ENCODE assay signal across 8 cellular contexts in the genomic region with DNA sequence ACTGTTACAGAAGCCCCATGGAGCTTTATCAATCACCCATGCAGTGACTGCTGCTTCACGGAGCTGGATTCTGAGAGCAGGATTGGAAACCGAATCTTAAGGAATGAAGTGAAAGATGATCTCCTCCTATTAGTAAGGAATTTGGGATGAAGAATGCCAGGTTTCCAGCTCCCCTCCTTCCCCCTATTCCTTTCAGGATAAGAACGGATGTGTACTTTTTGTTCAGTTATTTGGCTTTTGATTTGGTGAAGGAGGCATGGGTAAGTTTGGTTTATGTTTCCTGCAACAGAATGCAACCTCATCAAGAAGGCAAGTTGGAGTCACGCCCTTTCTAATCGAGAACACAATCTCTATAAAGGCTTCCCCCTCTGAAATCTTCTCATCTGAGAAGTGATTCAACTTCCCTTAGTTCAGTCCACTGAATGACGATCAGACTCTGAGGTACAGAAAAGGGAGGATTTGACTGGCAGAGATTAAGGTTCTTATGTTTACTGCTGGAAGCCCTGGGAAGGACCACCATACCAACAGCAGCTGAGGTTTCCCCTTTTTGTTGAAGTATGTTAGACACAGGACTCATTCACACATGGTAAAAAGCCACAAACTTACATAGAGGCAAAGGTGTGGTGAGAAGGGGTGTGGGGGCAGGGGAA. TPM values are rescaled to one million over a fixed set of nuclear protein-coding genes. Genes with fewer than 3 reads are reported as not detected.
DNase-seq lines count a peak whose midpoint lies in the region; ATAC-seq and TF ChIP-seq lines count a peak whose summit lies in the region.

No MANE protein-coding gene starts in this region.

- no peak for TF ChIP-seq CTCF in fibroblast of villous mesenchyme (IDR thresholded peaks at IDR 0.05; ENCODE audit: insufficient read depth, low read depth, low read length)

- peak overlapping the region; percentile 23 for H3K4me3 ChIP-seq in fibroblast of villous mesenchyme (ENCODE audit: low read depth, low read length)

- peak overlapping the region; percentile 52 for H3K27ac Mint-ChIP-seq in stimulated activated effector memory CD8-positive, alpha-beta T cell treated with anti-CD3 and anti-CD28 coated beads, Interleukin-12 subunit alpha, Interleukin-12 subunit beta, amount 100 ng/mL, for 72 hours

- H3K4me1 Mint-ChIP-seq in stimulated activated effector memory CD8-positive, alpha-beta T cell treated with anti-CD3 and anti-CD28 coated beads, Interleukin-12 subunit alpha, Interleukin-12 subunit beta, amount 100 ng/mL, for 72 hours = peaks cover 83% of the 10 kb centered on the region

- peak; percentile 11 for DNase-seq in activated CD4-positive, alpha-beta T cell treated with anti-CD3 and anti-CD28 coated beads for 48 hours
- no peak for DNase-seq in activated CD4-positive, alpha-beta T cell treated with anti-CD3 and anti-CD28 coated beads for 1 hour
- peak; percentile 19 for DNase-seq in activated CD4-positive, alpha-beta T cell treated with anti-CD3 and anti-CD28 coated beads, Interleukin-2, amount 50 U/mL, for 1 hour
- peak; percentile 87 for DNase-seq in fibroblast of villous mesenchyme (ENCODE audit: low read depth)
- peak in 1 of 2 donors; percentile 58 for DNase-seq in stimulated activated effector memory CD8-positive, alpha-beta T cell treated with anti-CD3 and anti-CD28 coated beads, Interleukin-12 subunit alpha, Interleukin-12 subunit beta, amount 100 ng/mL, for 72 hours (ENCODE audit: low spot score in 2 of 2)
- DNase-seq in stimulated activated CD4-positive, alpha-beta T cell treated with anti-CD3 and anti-CD28 coated beads, Interleukin-4, amount 100 ng/mL, for 4 hours = no peak

- H3K9me3 Mint-ChIP-seq in stimulated activated effector memory CD8-positive, alpha-beta T cell treated with anti-CD3 and anti-CD28 coated beads, Interleukin-12 subunit alpha, Interleukin-12 subunit beta, amount 100 ng/mL, for 72 hours = no peaks in the 10 kb centered on the region

- peaks cover 35% of the 10 kb centered on the region for H3K36me3 Mint-ChIP-seq in stimulated activated effector memory CD8-positive, alpha-beta T cell treated with anti-CD3 and anti-CD28 coated beads, Interleukin-12 subunit alpha, Interleukin-12 subunit beta, amount 100 ng/mL, for 72 hours

- peak overlapping the region; percentile 61 for H3K4me3 Mint-ChIP-seq in stimulated activated effector memory CD8-positive, alpha-beta T cell treated with anti-CD3 and anti-CD28 coated beads, Interleukin-12 subunit alpha, Interleukin-12 subunit beta, amount 100 ng/mL, for 72 hours

- peak; percentile 92 for ATAC-seq in stimulated activated effector memory CD8-positive, alpha-beta T cell treated with anti-CD3 and anti-CD28 coated beads, Interleukin-12 subunit alpha, Interleukin-12 subunit beta, amount 100 ng/mL, for 72 hours
- ATAC-seq in GM21786 (IDR thresholded peaks at IDR 0.05; ENCODE audit: unreplicated experiment) = no peak
- ATAC-seq in GM19397 (IDR thresholded peaks at IDR 0.05; ENCODE audit: unreplicated experiment) = no peak

RNA-seq across cellular contexts. Expression of a gene that starts 5.5 kb away (rescaled TPM):
- 45.4 and 48.4 TPM in 2 replicates for total RNA-seq in fibroblast of villous mesenchyme

Comparison
In these comparisons a context has a peak if more than half of its experiments do, and no peak if none do; other contexts are left out.
1. DNase-seq: peak in activated CD4-positive, alpha-beta T cell treated with anti-CD3 and anti-CD28 coated beads for 48 hours (single experiment), activated CD4-positive, alpha-beta T cell treated with anti-CD3 and anti-CD28 coated beads, Interleukin-2, amount 50 U/mL, for 1 hour (single experiment) and fibroblast of villous mesenchyme (single experiment); none in activated CD4-positive, alpha-beta T cell treated with anti-CD3 and anti-CD28 coated beads for 1 hour (single experiment) and stimulated activated CD4-positive, alpha-beta T cell treated with anti-CD3 and anti-CD28 coated beads, Interleukin-4, amount 100 ng/mL, for 4 hours (0 of 2).